In genomic region chr6:136764522-136764993, GRCh38 we compare ENCODE assay signal across 10 cellular contexts. TPM values are rescaled to one million over a fixed set of nuclear protein-coding genes. Genes with fewer than 3 reads are reported as not detected.
DNase-seq lines count a peak whose midpoint lies in the region; ATAC-seq and TF ChIP-seq lines count a peak whose summit lies in the region.
"Had no signal": no experiment of that assay in that cellular context is flagged by ENCODE, and none has a peak within 500 bp of the region (broad histone marks: within the 10 kb centered on the region; RNA-seq: fewer than 3 reads in every experiment).

No MANE protein-coding gene starts in this region.

- TF ChIP-seq CTCF in CD4-positive, alpha-beta T cell (IDR thresholded peaks at IDR 0.05), result no peak
- TF ChIP-seq CTCF in activated CD8-positive, alpha-beta T cell treated with anti-CD3 and anti-CD28 coated beads for 36 hours (IDR thresholded peaks at IDR 0.05), result no peak
- no peak for TF ChIP-seq CTCF in neural progenitor cell (IDR thresholded peaks at IDR 0.05)

- POLR2A ChIA-PET in CD4-positive, alpha-beta T cell (lab: Charles Lee), result interaction anchor here (0.5 to 8.3 kb wide), 9 partner anchors 9 to 475 kb away, joined by 3 to 151 read pairs (median 5); partner anchors contain the start of genes BCLAF1, MAP3K5 and PEX7
- POLR2A ChIA-PET in activated CD8-positive, alpha-beta T cell treated with anti-CD3 and anti-CD28 coated beads for 36 hours (lab: Charles Lee), result interaction anchor here (1.5 to 2.9 kb wide), 3 partner anchors 22 to 48 kb away, joined by 4 to 18 read pairs (median 14); partner anchors contain the start of gene MAP3K5

- no peaks in the 10 kb centered on the region for H3K9me3 Mint-ChIP-seq in CD4-positive, alpha-beta T cell
- no peaks in the 10 kb centered on the region for H3K9me3 Mint-ChIP-seq in activated CD8-positive, alpha-beta T cell treated with anti-CD3 and anti-CD28 coated beads for 36 hours
- no peaks in the 10 kb centered on the region for H3K9me3 Mint-ChIP-seq in neural progenitor cell

- in situ Hi-C loops in G401 (cut with HindIII; ENCODE audit: low sequenced_read_pairs), result no loop called here

- H3K4me3 Mint-ChIP-seq in CD4-positive, alpha-beta T cell, result peak overlapping the region; percentile 74
- H3K4me3 Mint-ChIP-seq in activated CD8-positive, alpha-beta T cell treated with anti-CD3 and anti-CD28 coated beads for 36 hours, result peak overlapping the region; percentile 6
- H3K4me3 Mint-ChIP-seq in neural progenitor cell, result no peak overlapping the region

- H2AFZ ChIP-seq in neural progenitor cell (replicated peaks), result no peak overlapping the region

- intact Hi-C loops in CD4-positive, alpha-beta T cell (cut with DNase I, micrococcal nuclease), result no loop called here
- intact Hi-C loops in activated CD8-positive, alpha-beta T cell treated with anti-CD3 and anti-CD28 coated beads for 36 hours (cut with micrococcal nuclease), result no loop called here

- H4K20me1 ChIP-seq in neural progenitor cell (ENCODE audit: low read depth), result no peaks in the 10 kb centered on the region

- no peaks in the 10 kb centered on the region for H3K79me2 ChIP-seq in neural progenitor cell (ENCODE audit: low read depth)

- H3K36me3 Mint-ChIP-seq in CD4-positive, alpha-beta T cell (ENCODE audit: low read depth), result no peaks in the 10 kb centered on the region
- no peaks in the 10 kb centered on the region for H3K36me3 Mint-ChIP-seq in activated CD8-positive, alpha-beta T cell treated with anti-CD3 and anti-CD28 coated beads for 36 hours (ENCODE audit: low read depth)
- no peaks in the 10 kb centered on the region for H3K36me3 Mint-ChIP-seq in neural progenitor cell

- H3K9me3 ChIP-seq in CD4-positive, alpha-beta T cell (ENCODE audit: control insufficient read depth, low read length), result no peaks in the 10 kb centered on the region
- H3K9me3 ChIP-seq in neural progenitor cell (ENCODE audit: low read depth), result no peaks in the 10 kb centered on the region
- H3K9me3 ChIP-seq: sigmoid colon had no signal

- DNase-seq in CD4-positive, alpha-beta T cell, result no peak
- DNase-seq in activated CD8-positive, alpha-beta T cell treated with anti-CD3 and anti-CD28 coated beads for 36 hours, result peak; percentile 35
- DNase-seq in G401 (ENCODE audit: low spot score) (no peak), neural progenitor cell (ENCODE audit: low spot score) (no peak), GM03348 (ENCODE audit: low spot score) (no peak)
- DNase-seq in activated CD4-positive, alpha-beta T cell treated with anti-CD3 and anti-CD28 coated beads for 48 hours, result no peak
- DNase-seq: activated gamma-delta T cell treated with Interleukin-2 at 50 U/mL for 16 hours, sigmoid colon had no signal

- peak; percentile 62 for ATAC-seq in CD4-positive, alpha-beta T cell (ENCODE audit: poor library complexity)
- ATAC-seq in GM19328 (IDR thresholded peaks at IDR 0.05; ENCODE audit: unreplicated experiment) (peak; percentile 40), HG03108 (IDR thresholded peaks at IDR 0.05; ENCODE audit: unreplicated experiment) (peak; percentile 36)
- peak; percentile 43 for ATAC-seq in activated CD8-positive, alpha-beta T cell treated with anti-CD3 and anti-CD28 coated beads for 36 hours

- no peak overlapping the region for H3K4me3 ChIP-seq in neural progenitor cell
- H3K4me3 ChIP-seq: sigmoid colon had no signal

- peak overlapping the region; percentile 61 for H3K27ac ChIP-seq in CD4-positive, alpha-beta T cell (ENCODE audit: low read depth, low read length)
- H3K27ac ChIP-seq in neural progenitor cell, result no peak overlapping the region
- H3K27ac ChIP-seq: sigmoid colon had no signal

- no peaks in the 10 kb centered on the region for H3K27me3 Mint-ChIP-seq in CD4-positive, alpha-beta T cell
- H3K27me3 Mint-ChIP-seq in activated CD8-positive, alpha-beta T cell treated with anti-CD3 and anti-CD28 coated beads for 36 hours, result no peaks in the 10 kb centered on the region
- H3K27me3 Mint-ChIP-seq in neural progenitor cell (ENCODE audit: insufficient read depth, low read depth), result no peaks in the 10 kb centered on the region

- H3K4me2 ChIP-seq in neural progenitor cell, result no peak overlapping the region

- H3K9ac ChIP-seq in neural progenitor cell, result no peak overlapping the region

- no peaks in the 10 kb centered on the region for H3K27me3 ChIP-seq in CD4-positive, alpha-beta T cell (ENCODE audit: control insufficient read depth, insufficient read depth, low read length)
- H3K27me3 ChIP-seq in neural progenitor cell, result no peaks in the 10 kb centered on the region
- H3K27me3 ChIP-seq: sigmoid colon had no signal

- H3K4me1 ChIP-seq in neural progenitor cell, result no peaks in the 10 kb centered on the region

- H3K4me1 Mint-ChIP-seq in CD4-positive, alpha-beta T cell (ENCODE audit: low read depth), result peaks cover 82% of the 10 kb centered on the region
- H3K4me1 Mint-ChIP-seq in activated CD8-positive, alpha-beta T cell treated with anti-CD3 and anti-CD28 coated beads for 36 hours (ENCODE audit: low read depth), result peaks cover 72% of the 10 kb centered on the region
- H3K4me1 Mint-ChIP-seq in neural progenitor cell, result peaks cover 13% of the 10 kb centered on the region

- no peaks in the 10 kb centered on the region for H3K36me3 ChIP-seq in neural progenitor cell
- H3K36me3 ChIP-seq: sigmoid colon had no signal

- H3F3A ChIP-seq in neural progenitor cell (ENCODE audit: low read depth), result no peaks in the 10 kb centered on the region

- CTCF ChIA-PET in CD4-positive, alpha-beta T cell (lab: Charles Lee), result interaction anchor here (0.6 to 6.8 kb wide), 5 partner anchors 14 to 120 kb away, joined by 3 to 57 read pairs (median 4); partner anchors contain the start of gene MAP3K5
- CTCF ChIA-PET in activated CD8-positive, alpha-beta T cell treated with anti-CD3 and anti-CD28 coated beads for 36 hours (lab: Charles Lee), result interaction anchor here (0.6 to 6.4 kb wide), 5 partner anchors 18 to 121 kb away, joined by 3 to 56 read pairs (median 3); partner anchors contain the start of gene MAP3K5

- H3K27ac Mint-ChIP-seq in CD4-positive, alpha-beta T cell, result peak overlapping the region; percentile 82
- peak overlapping the region; percentile 60 for H3K27ac Mint-ChIP-seq in activated CD8-positive, alpha-beta T cell treated with anti-CD3 and anti-CD28 coated beads for 36 hours
- no peak overlapping the region for H3K27ac Mint-ChIP-seq in neural progenitor cell

RNA-seq across cellular contexts. Expression of gene MAP3K5, which starts 27.7 kb away (rescaled TPM):
- 10 to 100 TPM; 12.9 to 14.1 TPM for total RNA-seq in CD4-positive, alpha-beta T cell
- 1 to 10 TPM; 4.4 to 4.6 TPM for total RNA-seq in activated CD8-positive, alpha-beta T cell treated with anti-CD3 and anti-CD28 coated beads for 36 hours
- total RNA-seq in G401 (2014; rRNA removed; shearing (Covaris generic)), result not detected in 2 replicates
- 0.02 and 0.28 TPM in 2 replicates for total RNA-seq in neural progenitor cell (ENCODE audit: low replicate concordance)

RNA-seq across cellular contexts. Expression of gene PEX7, which starts 57.8 kb away (rescaled TPM):
- total RNA-seq in CD4-positive, alpha-beta T cell, result 1 to 10 TPM; 2.0 to 3.4 TPM
- total RNA-seq in activated CD8-positive, alpha-beta T cell treated with anti-CD3 and anti-CD28 coated beads for 36 hours, result 1 to 10 TPM; 4.5 to 6.0 TPM
- 4.6 and 5.8 TPM in 2 replicates for total RNA-seq in G401 (2014; rRNA removed; shearing (Covaris generic))
- total RNA-seq in neural progenitor cell (ENCODE audit: low replicate concordance), result 16.7 and 16.9 TPM in 2 replicates
